ENCODE assay signal across 10 cellular contexts in genomic region chr17:65064452-65065019, GRCh38. TPM values are rescaled to one million over a fixed set of nuclear protein-coding genes. Genes with fewer than 3 reads are reported as not detected.
DNase-seq lines count a peak whose midpoint lies in the region; ATAC-seq and TF ChIP-seq lines count a peak whose summit lies in the region.
"Had no signal": no experiment of that assay in that cellular context is flagged by ENCODE, and none has a peak within 500 bp of the region (broad histone marks: within the 10 kb centered on the region; RNA-seq: fewer than 3 reads in every experiment).

No MANE protein-coding gene starts in this region.

- no peak for TF ChIP-seq CTCF in brain (conservative IDR thresholded peaks at IDR 0.05)

- H3K4me1 Mint-ChIP-seq in brain = peaks cover 49% of the 10 kb centered on the region

- peaks cover 0 to 6% (median 0%) of the 10 kb centered on the region in 5 experiments for H3K9me3 Mint-ChIP-seq in brain

- peak overlapping the region; percentile 1 to 93 (median 64) for H3K27ac Mint-ChIP-seq in brain
- H3K27ac Mint-ChIP-seq: B cell had no signal

- DNase-seq in A172 (ENCODE audit: low spot score) (peak; percentile 62), LHCN-M2 (ENCODE audit: low read depth) (peak; percentile 68), left kidney (ENCODE audit: low read depth, low spot score) (peak; percentile 64)
- DNase-seq in activated CD4-positive, alpha-beta T cell treated with anti-CD3 and anti-CD28 coated beads, Interleukin-2, amount 50 U/mL, for 4 hours = no peak
- DNase-seq: effector memory CD4-positive, alpha-beta T cell had no signal

- ATAC-seq in GM21717 (IDR thresholded peaks at IDR 0.05; ENCODE audit: unreplicated experiment) = no peak
- no peak for ATAC-seq in GM21576 (IDR thresholded peaks at IDR 0.05; ENCODE audit: unreplicated experiment)
- ATAC-seq in GM18511 (IDR thresholded peaks at IDR 0.05; ENCODE audit: unreplicated experiment) = no peak

- H3K27me3 Mint-ChIP-seq in brain = peaks cover 7% of the 10 kb centered on the region
- H3K27me3 Mint-ChIP-seq: B cell had no signal

- H3K36me3 Mint-ChIP-seq in brain = no peaks in the 10 kb centered on the region

- H3K4me3 Mint-ChIP-seq in brain = no peak overlapping the region
- H3K4me3 Mint-ChIP-seq: B cell had no signal

RNA-seq across cellular contexts. Expression of gene GNA13, which starts 8.0 kb away (rescaled TPM):
- total RNA-seq in A172 (2014; rRNA removed; shearing (Covaris generic)) = 58.9 and 62.5 TPM in 2 replicates
- total RNA-seq in LHCN-M2 (2014; rRNA removed) = 46.6 and 53.2 TPM in 2 replicates
- 13.1 TPM for polyA plus RNA-seq in LHCN-M2 (2012)
- 24.1 TPM for polyA plus RNA-seq in brain (ENCODE audit: insufficient read depth, low read depth, low replicate concordance)

Comparison
In these comparisons a context has a peak if more than half of its experiments do, and no peak if none do; other contexts are left out.
1. DNase-seq: peak in A172 (single experiment), LHCN-M2 (single experiment) and left kidney (single experiment); none in activated CD4-positive, alpha-beta T cell treated with anti-CD3 and anti-CD28 coated beads, Interleukin-2, amount 50 U/mL, for 4 hours (0 of 2).